9 cellular contexts compared by ENCODE assay signal in the genomic region with DNA sequence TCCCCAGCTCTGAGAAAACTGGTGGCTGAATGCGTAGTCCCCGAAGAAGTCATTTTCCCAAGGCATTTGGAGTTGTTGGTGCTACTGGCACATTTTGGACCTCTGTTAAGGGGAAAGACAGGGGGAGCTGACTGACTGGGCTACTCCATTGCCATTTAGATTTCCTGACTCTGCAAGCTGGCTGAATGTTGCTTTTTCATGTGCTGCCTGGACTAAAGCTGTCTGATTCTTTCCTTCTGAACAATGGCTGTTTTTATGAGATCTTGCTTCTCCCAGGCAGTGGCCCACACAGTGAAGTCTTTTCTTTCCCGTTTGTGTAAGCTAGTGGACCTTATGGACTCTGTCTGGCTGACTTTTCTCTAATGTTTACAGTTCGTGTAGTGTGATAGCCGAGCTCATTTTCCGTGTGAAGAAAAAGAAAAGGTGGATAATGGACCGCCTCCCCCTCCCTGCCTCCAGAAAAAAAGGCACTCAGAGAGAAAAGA. TPM values are rescaled to one million over a fixed set of nuclear protein-coding genes. Genes with fewer than 3 reads are reported as not detected.
DNase-seq lines count a peak whose midpoint lies in the region; ATAC-seq and TF ChIP-seq lines count a peak whose summit lies in the region.
"Had no signal": no experiment of that assay in that cellular context is flagged by ENCODE, and none has a peak within 500 bp of the region (broad histone marks: within the 10 kb centered on the region; RNA-seq: fewer than 3 reads in every experiment).

No MANE protein-coding gene starts in this region.

- no peak overlapping the region for H3K4me3 Mint-ChIP-seq in activated CD8-positive, alpha-beta T cell treated with anti-CD3 and anti-CD28 coated beads for 36 hours
- H3K4me3 Mint-ChIP-seq: activated T-cell treated with anti-CD3 and anti-CD28 coated beads, Interleukin-2, amount 50 U/mL, for 24 hours had no signal

- peak overlapping the region; percentile 71 for H2BK5ac ChIP-seq in mesendoderm (ENCODE audit: low read length)

- no peak overlapping the region for H2AK5ac ChIP-seq in mesendoderm (ENCODE audit: low read length)

- H3K4me1 ChIP-seq in OCI-LY1 (ENCODE audit: insufficient read depth, low read length, severe bottlenecking) (peaks cover 76% of the 10 kb centered on the region), esophagus (ENCODE audit: control insufficient read depth in 2 of 2, insufficient read depth in 2 of 2, low read length in 1 of 2) (peaks cover 4 to 5% of the 10 kb centered on the region in 2 donors), mesendoderm (ENCODE audit: control insufficient read depth, low read depth, low read length) (peaks cover 18% of the 10 kb centered on the region), stomach smooth muscle (ENCODE audit: control insufficient read depth, insufficient read depth, low read length) (peaks cover 48% of the 10 kb centered on the region)

- H3K4me3 ChIP-seq in OCI-LY1 (ENCODE audit: low read depth, low read length, poor library complexity, severe bottlenecking) (no peak overlapping the region), esophagus (ENCODE audit: low read depth in 1 of 2, low read length in 2 of 2) (no peak overlapping the region), mesendoderm (ENCODE audit: low read length) (no peak overlapping the region), stomach smooth muscle (ENCODE audit: low read length in 2 of 2) (peak overlapping the region; percentile 27 to 58)

- intact Hi-C loops in activated CD8-positive, alpha-beta T cell treated with anti-CD3 and anti-CD28 coated beads for 36 hours (cut with micrococcal nuclease) = no loop called here

- H3K4me2 ChIP-seq in OCI-LY1 (ENCODE audit: low read length) (peak overlapping the region; percentile 22; the same call in 1 of the 2 replicates), mesendoderm (ENCODE audit: low read length) (no peak overlapping the region)

- peaks cover 10% of the 10 kb centered on the region for H3K79me1 ChIP-seq in mesendoderm (ENCODE audit: low read length)

- H4K5ac ChIP-seq in mesendoderm (ENCODE audit: low read length) = no peak overlapping the region

- peaks cover 34% of the 10 kb centered on the region for H3K4me1 Mint-ChIP-seq in activated CD8-positive, alpha-beta T cell treated with anti-CD3 and anti-CD28 coated beads for 36 hours (ENCODE audit: low read depth)

- TF ChIP-seq CTCF in OCI-LY1 (IDR thresholded peaks at IDR 0.05; ENCODE audit: low read length) = no peak
- no peak for TF ChIP-seq CTCF in activated CD8-positive, alpha-beta T cell treated with anti-CD3 and anti-CD28 coated beads for 36 hours (IDR thresholded peaks at IDR 0.05)
- TF ChIP-seq CTCF in GM20000 (IDR thresholded peaks at IDR 0.05; ENCODE audit: extremely low read depth, missing control alignments) = no peak

- peak overlapping the region; percentile 32 for H3K18ac ChIP-seq in mesendoderm (ENCODE audit: low read length)

- no peaks in the 10 kb centered on the region for H3K9me3 Mint-ChIP-seq in activated CD8-positive, alpha-beta T cell treated with anti-CD3 and anti-CD28 coated beads for 36 hours
- H3K9me3 Mint-ChIP-seq: activated T-cell treated with anti-CD3 and anti-CD28 coated beads, Interleukin-2, amount 50 U/mL, for 24 hours had no signal

- H3F3A ChIP-seq in OCI-LY1 (ENCODE audit: insufficient read depth, low read length) = no peaks in the 10 kb centered on the region

- H2BK120ac ChIP-seq in mesendoderm (ENCODE audit: low read depth, low read length) = no peak overlapping the region

- H3K36me3 Mint-ChIP-seq in activated CD8-positive, alpha-beta T cell treated with anti-CD3 and anti-CD28 coated beads for 36 hours (ENCODE audit: low read depth) = no peaks in the 10 kb centered on the region

- H4K20me1 ChIP-seq in OCI-LY1 (ENCODE audit: insufficient read depth, low read length) = no peaks in the 10 kb centered on the region

- H2AFZ ChIP-seq in OCI-LY1 (ENCODE audit: low read length) = no peak overlapping the region

- WGBS in esophagus, 2 donors = 41 to 59% methylated on average over 7 of the region's 7 CpGs
- WGBS in mesendoderm (ENCODE audit: extremely low coverage, insufficient coverage, low lambda C conversion rate) = no CpG with 5 or more reads among the region's 7 CpGs

- H3K9me2 ChIP-seq in OCI-LY1 (ENCODE audit: low read depth, low read length) = no peaks in the 10 kb centered on the region

- H3K36me3 ChIP-seq in OCI-LY1 (ENCODE audit: insufficient read depth, low read length) = no peaks in the 10 kb centered on the region
- no peaks in the 10 kb centered on the region for H3K36me3 ChIP-seq in esophagus (ENCODE audit: control insufficient read depth in 2 of 2, insufficient read depth in 2 of 2, low read length in 1 of 2)
- H3K36me3 ChIP-seq in mesendoderm (ENCODE audit: control insufficient read depth, insufficient read depth, low read length) = no peaks in the 10 kb centered on the region
- no peaks in the 10 kb centered on the region for H3K36me3 ChIP-seq in stomach smooth muscle (ENCODE audit: control insufficient read depth in 2 of 2, insufficient read depth in 2 of 2, low read length in 2 of 2)

- no peak overlapping the region; the same call in 1 of the 2 replicates for H3K9ac ChIP-seq in OCI-LY1 (ENCODE audit: low read length)
- H3K9ac ChIP-seq in mesendoderm (ENCODE audit: low read length) = peak overlapping the region; percentile 22
- peak overlapping the region; percentile 19 to 29 for H3K9ac ChIP-seq in stomach smooth muscle (ENCODE audit: low read length in 2 of 2)

- H3K23ac ChIP-seq in mesendoderm (ENCODE audit: low read length) = no peak overlapping the region

- H3K27ac ChIP-seq in OCI-LY1 (ENCODE audit: low read depth, low read length, poor library complexity, severe bottlenecking) (peak overlapping the region; percentile 67), esophagus (ENCODE audit: low read depth in 2 of 2, low read length in 1 of 2) (peak overlapping the region; percentile 64 to 84), mesendoderm (ENCODE audit: low read depth, low read length) (peak overlapping the region; percentile 38), stomach smooth muscle (ENCODE audit: low read length) (peak overlapping the region; percentile 89)

- H3K56ac ChIP-seq in mesendoderm (ENCODE audit: low read length) = peak overlapping the region; percentile 34

- H3K9me3 ChIP-seq in OCI-LY1 (ENCODE audit: low read length) (no peaks in the 10 kb centered on the region), esophagus (ENCODE audit: control insufficient read depth in 2 of 2, insufficient read depth in 1 of 2, low read depth in 1 of 2, low read length in 1 of 2) (no peaks in the 10 kb centered on the region), stomach smooth muscle (ENCODE audit: control insufficient read depth in 2 of 2, low read length in 2 of 2) (no peaks in the 10 kb centered on the region)

- POLR2A ChIA-PET in activated CD8-positive, alpha-beta T cell treated with anti-CD3 and anti-CD28 coated beads for 36 hours (lab: Charles Lee) = interaction anchor here (0.9 kb wide), 1 partner anchor 25 kb away, joined by 3 read pairs; no protein-coding TSS in a partner anchor

- ATAC-seq in activated CD8-positive, alpha-beta T cell treated with anti-CD3 and anti-CD28 coated beads for 36 hours = no peak
- no peak for ATAC-seq in HG03565 (IDR thresholded peaks at IDR 0.05; ENCODE audit: unreplicated experiment)

- H4K8ac ChIP-seq in mesendoderm (ENCODE audit: low read depth, low read length) = no peak overlapping the region

- H3K27me3 ChIP-seq in OCI-LY1 (ENCODE audit: insufficient read depth, low read length) = no peaks in the 10 kb centered on the region
- H3K27me3 ChIP-seq in esophagus (ENCODE audit: control insufficient read depth in 1 of 2, insufficient read depth in 2 of 2, low read length in 2 of 2) = no peaks in the 10 kb centered on the region
- H3K27me3 ChIP-seq in mesendoderm (ENCODE audit: insufficient read depth, low read length, poor library complexity) = no peaks in the 10 kb centered on the region
- H3K27me3 ChIP-seq in stomach smooth muscle (ENCODE audit: control insufficient read depth in 1 of 2, insufficient read depth in 2 of 2, low read length in 2 of 2) = no peaks in the 10 kb centered on the region

- H2BK15ac ChIP-seq in mesendoderm (replicated peaks; ENCODE audit: low read depth) = no peak overlapping the region

- CTCF ChIA-PET in activated CD8-positive, alpha-beta T cell treated with anti-CD3 and anti-CD28 coated beads for 36 hours (lab: Charles Lee) = no interaction called here

- no peak overlapping the region for H3K4ac ChIP-seq in mesendoderm (ENCODE audit: low read depth, low read length)

- no peak overlapping the region for H3K27ac Mint-ChIP-seq in activated CD8-positive, alpha-beta T cell treated with anti-CD3 and anti-CD28 coated beads for 36 hours
- H3K27ac Mint-ChIP-seq: activated T-cell treated with anti-CD3 and anti-CD28 coated beads, Interleukin-2, amount 50 U/mL, for 24 hours had no signal

- no peaks in the 10 kb centered on the region for H3K27me3 Mint-ChIP-seq in activated CD8-positive, alpha-beta T cell treated with anti-CD3 and anti-CD28 coated beads for 36 hours
- H3K27me3 Mint-ChIP-seq: activated T-cell treated with anti-CD3 and anti-CD28 coated beads, Interleukin-2, amount 50 U/mL, for 24 hours had no signal

- DNase-seq in mesendoderm (no peak), GM20000 (ENCODE audit: low spot score) (no peak)
- no peak for DNase-seq in activated CD8-positive, alpha-beta T cell treated with anti-CD3 and anti-CD28 coated beads for 36 hours
- no peak for DNase-seq in stimulated activated naive CD4-positive, alpha-beta T cell (lab: John Stamatoyannopoulos, UW)
- DNase-seq: activated T-cell treated with anti-CD3 and anti-CD28 coated beads, Interleukin-2, amount 50 U/mL, for 24 hours had no signal

- H3K79me2 ChIP-seq in OCI-LY1 (ENCODE audit: insufficient read depth, low read length) = peaks cover 79% of the 10 kb centered on the region
- H3K79me2 ChIP-seq in mesendoderm (ENCODE audit: control insufficient read depth, insufficient read depth, low read length) = peaks cover 3% of the 10 kb centered on the region

RNA-seq across cellular contexts. Expression of gene TRAK1, which starts 38.2 kb away (rescaled TPM):
- polyA plus RNA-seq in esophagus = 10 to 100 TPM; 12.2 to 21.4 TPM
- 20.1 TPM for polyA plus RNA-seq in mesendoderm (2013, experiment 1 of 2)
- 19.9 TPM for polyA plus RNA-seq in mesendoderm (2013, experiment 2 of 2)
- total RNA-seq in activated CD8-positive, alpha-beta T cell treated with anti-CD3 and anti-CD28 coated beads for 36 hours = 10 to 100 TPM; 24.1 to 24.3 TPM

Comparison
In these comparisons a context has a peak if more than half of its experiments do, and no peak if none do; other contexts are left out.
1. H3K27ac ChIP-seq: peak in every context shown above with its lines; median percentile 89 in stomach smooth muscle; 74 in esophagus; 67 in OCI-LY1; 38 in mesendoderm.
2. H3K4me3 ChIP-seq: peak in stomach smooth muscle (2 of 2); none in OCI-LY1 (single experiment), esophagus (0 of 2) and mesendoderm (single experiment).